Comparison of ENCODE assay signal across 24 cellular contexts in the genomic region with DNA sequence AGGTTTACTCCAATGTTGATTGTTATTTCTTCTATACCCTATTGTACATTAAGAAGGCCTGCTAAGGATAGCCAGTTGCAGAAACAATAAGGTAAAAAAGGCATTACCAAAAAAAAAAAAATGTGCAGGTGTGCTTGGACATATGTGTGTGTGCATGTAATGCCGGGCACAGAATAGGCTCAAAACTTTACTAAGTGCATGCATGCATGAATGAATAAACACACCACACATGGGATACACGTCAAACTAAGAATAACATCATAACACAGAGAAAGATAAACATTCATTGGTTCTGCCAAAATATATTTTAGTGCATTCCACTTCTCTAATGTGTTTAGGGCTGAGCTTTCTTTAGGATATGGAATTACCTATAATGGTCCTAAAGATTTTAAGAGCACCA.
DNase-seq lines count a peak whose midpoint lies in the region; ATAC-seq and TF ChIP-seq lines count a peak whose summit lies in the region.
"Had no signal": no experiment of that assay in that cellular context is flagged by ENCODE, and none has a peak within 500 bp of the region (broad histone marks: within the 10 kb centered on the region; RNA-seq: fewer than 3 reads in every experiment).

No MANE protein-coding gene starts in this region.

- H3K36me3 ChIP-seq in mesenchymal stem cell (ENCODE audit: control insufficient read depth in 1 of 2, insufficient read depth in 2 of 2, low read depth in 1 of 2, low read length in 2 of 2) = peaks cover 0 to 6% of the 10 kb centered on the region in 2 experiments
- H3K36me3 ChIP-seq in thyroid gland = no peaks in the 10 kb centered on the region
- H3K36me3 ChIP-seq: suprapubic skin had no signal

- no peak overlapping the region for H3K4me3 ChIP-seq in mesenchymal stem cell (ENCODE audit: insufficient read depth in 1 of 2, low read depth in 1 of 2, low read length in 2 of 2)
- no peak overlapping the region for H3K4me3 ChIP-seq in thyroid gland (replicated peaks in 1 of 3)
- H3K4me3 ChIP-seq: heart right ventricle, psoas muscle, SK-N-MC, smooth muscle cell, suprapubic skin had no signal

- H3K36me3 Mint-ChIP-seq in IgD-negative memory B cell = peaks cover 2% of the 10 kb centered on the region

- no peak overlapping the region for H3K18ac ChIP-seq in mesenchymal stem cell (ENCODE audit: low read depth in 1 of 2, low read length in 2 of 2)

- no peak overlapping the region for H3K4me2 ChIP-seq in mesenchymal stem cell (ENCODE audit: low read length, poor library complexity, severe bottlenecking)

- peak overlapping the region; percentile 43 to 94 (median 65) for H3K27ac Mint-ChIP-seq in IgD-negative memory B cell
- H3K27ac Mint-ChIP-seq: effector memory CD8-positive, alpha-beta T cell; nephron had no signal

- no peak overlapping the region for H2BK12ac ChIP-seq in mesenchymal stem cell (ENCODE audit: low read length in 2 of 2)

- no peaks in the 10 kb centered on the region for H3K27me3 ChIP-seq in mesenchymal stem cell (ENCODE audit: control insufficient read depth in 1 of 2, insufficient read depth in 1 of 2, low read length in 2 of 2)
- no peaks in the 10 kb centered on the region for H3K27me3 ChIP-seq in thyroid gland
- H3K27me3 ChIP-seq: heart right ventricle, suprapubic skin had no signal

- no peak overlapping the region for H3K14ac ChIP-seq in mesenchymal stem cell (ENCODE audit: low read length in 2 of 2)

- no peak overlapping the region for H2BK5ac ChIP-seq in mesenchymal stem cell (ENCODE audit: low read depth, low read length, poor library complexity, severe bottlenecking)

- H2BK15ac ChIP-seq in mesenchymal stem cell (ENCODE audit: low read depth, poor library complexity, severe bottlenecking) = no peak overlapping the region

- no CpG with 5 or more reads among the region's 2 CpGs for WGBS in mesenchymal stem cell
- 43 to 49% methylated on average over 2 of the region's 2 CpGs for WGBS in thyroid gland, 2 donors

- H3K4ac ChIP-seq in mesenchymal stem cell (ENCODE audit: low read depth in 1 of 2, low read length in 2 of 2) = no peak overlapping the region

- H2BK120ac ChIP-seq in mesenchymal stem cell (ENCODE audit: low read depth, low read length) = no peak overlapping the region

- H3K27ac ChIP-seq in mesenchymal stem cell (ENCODE audit: low read length, poor library complexity, severe bottlenecking) (no peak overlapping the region), thyroid gland (no peak overlapping the region)
- H3K27ac ChIP-seq: HL-60, psoas muscle, SK-N-MC, suprapubic skin had no signal

- H2AFZ ChIP-seq in mesenchymal stem cell (ENCODE audit: low read depth, low read length) = no peak overlapping the region

- no peak overlapping the region for H3K4me3 Mint-ChIP-seq in IgD-negative memory B cell
- H3K4me3 Mint-ChIP-seq: effector memory CD8-positive, alpha-beta T cell; nephron had no signal

- no peak for DNase-seq in activated CD4-positive, alpha-beta T cell treated with anti-CD3 and anti-CD28 coated beads for 4 hours
- DNase-seq in mesenchymal stem cell (no peak), thyroid gland (no peak)
- no peak for DNase-seq in stimulated activated CD4-positive, alpha-beta T cell treated with anti-CD3 and anti-CD28 coated beads, Interleukin-2, amount 100 ng/mL, for 48 hours
- DNase-seq: activated CD8-positive, alpha-beta memory T cell treated with anti-CD3 and anti-CD28 coated beads, Interleukin-2, amount 50 U/mL, for 4 hours; activated naive CD4-positive, alpha-beta T cell; anterior cingulate cortex; cerebellar nuclear complex; effector memory CD8-positive, alpha-beta T cell; H7; heart right ventricle; islet precursor cell; MV-4-11; NCI-H1930; psoas muscle had no signal

- no peaks in the 10 kb centered on the region for H3K27me3 Mint-ChIP-seq in IgD-negative memory B cell
- H3K27me3 Mint-ChIP-seq: effector memory CD8-positive, alpha-beta T cell had no signal

- no peaks in the 10 kb centered on the region for H3K9me3 Mint-ChIP-seq in IgD-negative memory B cell
- H3K9me3 Mint-ChIP-seq: effector memory CD8-positive, alpha-beta T cell; nephron had no signal

- H3K4me1 ChIP-seq in mesenchymal stem cell (ENCODE audit: control insufficient read depth, insufficient read depth, low read depth, low read length) (peaks cover 2% of the 10 kb centered on the region), thyroid gland (peaks cover 7 to 30% of the 10 kb centered on the region in 2 donors)

- TF ChIP-seq POLR2A in thyroid gland (IDR thresholded peaks at IDR 0.05) = no peak

- no peak overlapping the region for H3K9ac ChIP-seq in mesenchymal stem cell (ENCODE audit: low read length)

- H3K4me1 Mint-ChIP-seq in IgD-negative memory B cell = peaks cover 48 to 80% (median 78%) of the 10 kb centered on the region in 3 donors

- H4K91ac ChIP-seq in mesenchymal stem cell (ENCODE audit: low read length) = no peak overlapping the region

- no peak overlapping the region for H3K23ac ChIP-seq in mesenchymal stem cell (ENCODE audit: low read length in 2 of 2)

- ATAC-seq in GM18502 (IDR thresholded peaks at IDR 0.05; ENCODE audit: poor library complexity, unreplicated experiment) = peak; percentile 76
- peak; percentile 84 for ATAC-seq in GM19351 (IDR thresholded peaks at IDR 0.05; ENCODE audit: unreplicated experiment)
- peak; percentile 53 for ATAC-seq in HG02678 (IDR thresholded peaks at IDR 0.05; ENCODE audit: unreplicated experiment)
- ATAC-seq: effector memory CD8-positive, alpha-beta T cell; heart right ventricle; psoas muscle had no signal

- no peak overlapping the region for H2AK5ac ChIP-seq in mesenchymal stem cell (ENCODE audit: low read length, severe bottlenecking)

- H3K79me1 ChIP-seq in mesenchymal stem cell (replicated peaks; ENCODE audit: low read length, poor library complexity, severe bottlenecking) = peaks cover 10% of the 10 kb centered on the region

- H4K8ac ChIP-seq in mesenchymal stem cell (ENCODE audit: low read length) = no peak overlapping the region

- TF ChIP-seq CTCF in thyroid gland (IDR thresholded peaks at IDR 0.05) = no peak

- no peaks in the 10 kb centered on the region for H3K9me3 ChIP-seq in mesenchymal stem cell (ENCODE audit: control insufficient read depth, low read length)
- H3K9me3 ChIP-seq in thyroid gland = no peaks in the 10 kb centered on the region
- H3K9me3 ChIP-seq: heart right ventricle, psoas muscle, suprapubic skin had no signal

- intact Hi-C loops in thyroid gland (cut with DNase I) = no loop called here
